26 cellular contexts compared by ENCODE assay signal in the genomic region with DNA sequence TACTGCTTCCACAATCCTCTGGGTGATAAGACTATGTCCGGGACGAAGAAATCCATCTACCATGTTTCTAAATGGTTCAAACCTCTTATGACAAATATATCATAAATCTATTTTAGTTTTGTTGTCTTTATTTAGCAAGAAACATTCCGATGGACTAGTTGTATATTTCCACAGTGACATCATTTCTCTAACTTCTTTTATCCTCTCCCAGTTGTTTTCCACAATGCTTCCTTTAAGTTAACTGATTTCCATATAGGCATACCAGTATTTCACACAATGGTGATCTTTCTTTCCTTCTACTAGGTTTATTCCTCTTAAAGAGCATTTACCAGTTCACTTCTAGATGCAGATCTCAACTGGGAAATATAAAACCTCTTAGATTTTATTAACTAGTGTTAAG. TPM values are rescaled to one million over a fixed set of nuclear protein-coding genes. Genes with fewer than 3 reads are reported as not detected.
DNase-seq lines count a peak whose midpoint lies in the region; ATAC-seq, FAIRE-seq and TF ChIP-seq lines count a peak whose summit lies in the region.
"Had no signal": no experiment of that assay in that cellular context is flagged by ENCODE, and none has a peak within 500 bp of the region (broad histone marks: within the 10 kb centered on the region; RNA-seq: fewer than 3 reads in every experiment).

No MANE protein-coding gene starts in this region.

- H3K4me1 ChIP-seq in mesenchymal stem cell (ENCODE audit: control insufficient read depth, insufficient read depth, low read depth, low read length): no peaks in the 10 kb centered on the region
- H3K4me1 ChIP-seq: HAP-1 had no signal

- H2BK120ac ChIP-seq in mesenchymal stem cell (ENCODE audit: low read depth, low read length): no peak overlapping the region

- H3K4me3 ChIP-seq in mesenchymal stem cell (ENCODE audit: insufficient read depth in 1 of 2, low read depth in 1 of 2, low read length in 2 of 2): no peak overlapping the region
- H3K4me3 ChIP-seq: GM23248, HAP-1 had no signal

- DNase-seq in H54 (ENCODE audit: insufficient read length, low spot score) (no peak), SK-MEL-5 (ENCODE audit: low read depth, low spot score) (peak; percentile 38), mesenchymal stem cell (peak; percentile 13), NCI-H526 (lab: John Stamatoyannopoulos, UW) (no peak), GM12892 (ENCODE audit: insufficient read length) (no peak)
- DNase-seq in activated CD4-positive, alpha-beta T cell treated with anti-CD3 and anti-CD28 coated beads, Interleukin-2, amount 10 ng/mL, durations not matched to agents 7 days and 5 days: no peak
- DNase-seq: ACHN; DMS153; DND-41; GM23248; NCI-H1092; NCI-H1417 treated with DMSO at 0.1 percent for 48 hours; NCI-H1694 treated with DMSO at 0.1 percent for 48 hours; NCI-H2081; NCI-H226; NCI-H510A; NCI-H774; NK-92 treated with Interleukin-12 subunit alpha and Interleukin-12 subunit beta, amount 100 ng/mL, for 24 hours; SHP77; T-helper 1 cell had no signal

- peaks cover 4% of the 10 kb centered on the region for H3K79me1 ChIP-seq in mesenchymal stem cell (replicated peaks; ENCODE audit: low read length, poor library complexity, severe bottlenecking)

- no peak overlapping the region for H3K23ac ChIP-seq in mesenchymal stem cell (ENCODE audit: low read length in 2 of 2)

- no peak overlapping the region for H2BK12ac ChIP-seq in mesenchymal stem cell (ENCODE audit: low read length in 2 of 2)

- no peak overlapping the region for H2BK15ac ChIP-seq in mesenchymal stem cell (ENCODE audit: low read depth, poor library complexity, severe bottlenecking)

- H3K36me3 Mint-ChIP-seq in activated CD4-positive, alpha-beta T cell treated with anti-CD3 and anti-CD28 coated beads, Interleukin-2, amount 10 ng/mL, durations not matched to agents 7 days and 5 days (ENCODE audit: low read depth): no peaks in the 10 kb centered on the region
- H3K36me3 Mint-ChIP-seq: IgD-negative memory B cell had no signal

- no peaks in the 10 kb centered on the region for H3K9me3 Mint-ChIP-seq in activated CD4-positive, alpha-beta T cell treated with anti-CD3 and anti-CD28 coated beads, Interleukin-2, amount 10 ng/mL, durations not matched to agents 7 days and 5 days

- no peaks in the 10 kb centered on the region for H3K27me3 Mint-ChIP-seq in activated CD4-positive, alpha-beta T cell treated with anti-CD3 and anti-CD28 coated beads, Interleukin-2, amount 10 ng/mL, durations not matched to agents 7 days and 5 days
- H3K27me3 Mint-ChIP-seq: IgD-negative memory B cell had no signal

- no peak overlapping the region for H3K4me2 ChIP-seq in mesenchymal stem cell (ENCODE audit: low read length, poor library complexity, severe bottlenecking)
- H3K4me2 ChIP-seq: KMS-11 had no signal

- ATAC-seq in HG02840 (IDR thresholded peaks at IDR 0.05; ENCODE audit: low FRiP score, unreplicated experiment): no peak

- no peak for TF ChIP-seq POLR2A in H54 (IDR thresholded peaks at IDR 0.05; ENCODE audit: low read depth, low read length)
- TF ChIP-seq POLR2A in GM12892 (IDR thresholded peaks at IDR 0.05; ENCODE audit: low read depth, low read length): no peak

- H3K36me3 ChIP-seq in mesenchymal stem cell (ENCODE audit: control insufficient read depth in 1 of 2, insufficient read depth in 2 of 2, low read depth in 1 of 2, low read length in 2 of 2): peaks cover 5 to 49% of the 10 kb centered on the region in 2 experiments
- H3K36me3 ChIP-seq: HAP-1 had no signal

- H3K27ac Mint-ChIP-seq in activated CD4-positive, alpha-beta T cell treated with anti-CD3 and anti-CD28 coated beads, Interleukin-2, amount 10 ng/mL, durations not matched to agents 7 days and 5 days: no peak overlapping the region
- H3K27ac Mint-ChIP-seq: IgD-negative memory B cell had no signal

- no peak overlapping the region for H3K18ac ChIP-seq in mesenchymal stem cell (ENCODE audit: low read depth in 1 of 2, low read length in 2 of 2)

- H4K91ac ChIP-seq in mesenchymal stem cell (ENCODE audit: low read length): no peak overlapping the region

- in situ Hi-C loops in SK-MEL-5 (cut with HindIII; ENCODE audit: low pct_unique_long_range_greater_than_20kb, low sequenced_read_pairs): no loop called here

- H2AFZ ChIP-seq in mesenchymal stem cell (ENCODE audit: low read depth, low read length): no peak overlapping the region
- H2AFZ ChIP-seq: GM23248 had no signal

- H2BK5ac ChIP-seq in mesenchymal stem cell (ENCODE audit: low read depth, low read length, poor library complexity, severe bottlenecking): no peak overlapping the region

- H3K9ac ChIP-seq in mesenchymal stem cell (ENCODE audit: low read length): no peak overlapping the region
- H3K9ac ChIP-seq: GM23248, KMS-11 had no signal

- CTCF ChIA-PET in activated CD4-positive, alpha-beta T cell treated with anti-CD3 and anti-CD28 coated beads, Interleukin-2, amount 10 ng/mL, durations not matched to agents 7 days and 5 days (lab: Charles Lee): no interaction called here

- H3K4me1 Mint-ChIP-seq in activated CD4-positive, alpha-beta T cell treated with anti-CD3 and anti-CD28 coated beads, Interleukin-2, amount 10 ng/mL, durations not matched to agents 7 days and 5 days: no peaks in the 10 kb centered on the region

- H3K4me3 Mint-ChIP-seq in activated CD4-positive, alpha-beta T cell treated with anti-CD3 and anti-CD28 coated beads, Interleukin-2, amount 10 ng/mL, durations not matched to agents 7 days and 5 days: no peak overlapping the region
- H3K4me3 Mint-ChIP-seq: IgD-negative memory B cell had no signal

- POLR2A ChIA-PET in activated CD4-positive, alpha-beta T cell treated with anti-CD3 and anti-CD28 coated beads, Interleukin-2, amount 10 ng/mL, durations not matched to agents 7 days and 5 days (lab: Charles Lee): no interaction called here

- no peak overlapping the region for H3K4ac ChIP-seq in mesenchymal stem cell (ENCODE audit: low read depth in 1 of 2, low read length in 2 of 2)

- no peak overlapping the region for H3K27ac ChIP-seq in mesenchymal stem cell (ENCODE audit: low read length, poor library complexity, severe bottlenecking)
- H3K27ac ChIP-seq: GM23248, KMS-11, RWPE1 had no signal

- no peaks in the 10 kb centered on the region for H3K9me3 ChIP-seq in mesenchymal stem cell (ENCODE audit: control insufficient read depth, low read length)
- H3K9me3 ChIP-seq: HAP-1 had no signal

- H3K14ac ChIP-seq in mesenchymal stem cell (ENCODE audit: low read length in 2 of 2): no peak overlapping the region

- peak; percentile 15 for FAIRE-seq in H54 (lab: Jason Lieb, UNC)
- FAIRE-seq in GM12892 (lab: Jason Lieb, UNC): no peak
- FAIRE-seq: GM18507 had no signal

- 87% methylated on average over 3 of the region's 3 CpGs for WGBS in mesenchymal stem cell

- H2AK5ac ChIP-seq in mesenchymal stem cell (ENCODE audit: low read length, severe bottlenecking): no peak overlapping the region

- H4K8ac ChIP-seq in mesenchymal stem cell (ENCODE audit: low read length): no peak overlapping the region

- H3K27me3 ChIP-seq in mesenchymal stem cell (ENCODE audit: control insufficient read depth in 1 of 2, insufficient read depth in 1 of 2, low read length in 2 of 2): no peaks in the 10 kb centered on the region

RNA-seq across cellular contexts. Expression of a gene that starts 44.8 kb away (rescaled TPM):
- 30.4 and 31.2 TPM in 2 replicates for total RNA-seq in SK-MEL-5 (2014; rRNA removed; shearing (Covaris generic))
- polyA plus RNA-seq in SK-MEL-5 (2015; cell fraction: cytosol; rRNA removed): 16.9 and 23.3 TPM in 2 replicates
- 10.4 and 11.6 TPM in 2 replicates for polyA plus RNA-seq in SK-MEL-5 (2015; cell fraction: nucleus; rRNA removed)
- polyA plus RNA-seq in mesenchymal stem cell (2013, experiment 1 of 2): 12.2 TPM
- 12.7 TPM for polyA plus RNA-seq in mesenchymal stem cell (2013, experiment 2 of 2)
- 10 to 100 TPM; 85.0 to 89.3 TPM for total RNA-seq in activated CD4-positive, alpha-beta T cell treated with anti-CD3 and anti-CD28 coated beads, Interleukin-2, amount 10 ng/mL, durations not matched to agents 7 days and 5 days
- 41.6 TPM for polyA plus RNA-seq in GM12892 (2012; ENCODE audit: missing spikeins)

Comparison
In these comparisons a context has a peak if more than half of its experiments do, and no peak if none do; other contexts are left out.
1. DNase-seq: peak in SK-MEL-5 (single experiment) and mesenchymal stem cell (single experiment); none in H54 (single experiment), NCI-H526 (0 of 2), activated CD4-positive, alpha-beta T cell treated with anti-CD3 and anti-CD28 coated beads, Interleukin-2, amount 10 ng/mL, durations not matched to agents 7 days and 5 days (single experiment) and GM12892 (single experiment).